32 cellular contexts compared by ENCODE assay signal in the genomic region with DNA sequence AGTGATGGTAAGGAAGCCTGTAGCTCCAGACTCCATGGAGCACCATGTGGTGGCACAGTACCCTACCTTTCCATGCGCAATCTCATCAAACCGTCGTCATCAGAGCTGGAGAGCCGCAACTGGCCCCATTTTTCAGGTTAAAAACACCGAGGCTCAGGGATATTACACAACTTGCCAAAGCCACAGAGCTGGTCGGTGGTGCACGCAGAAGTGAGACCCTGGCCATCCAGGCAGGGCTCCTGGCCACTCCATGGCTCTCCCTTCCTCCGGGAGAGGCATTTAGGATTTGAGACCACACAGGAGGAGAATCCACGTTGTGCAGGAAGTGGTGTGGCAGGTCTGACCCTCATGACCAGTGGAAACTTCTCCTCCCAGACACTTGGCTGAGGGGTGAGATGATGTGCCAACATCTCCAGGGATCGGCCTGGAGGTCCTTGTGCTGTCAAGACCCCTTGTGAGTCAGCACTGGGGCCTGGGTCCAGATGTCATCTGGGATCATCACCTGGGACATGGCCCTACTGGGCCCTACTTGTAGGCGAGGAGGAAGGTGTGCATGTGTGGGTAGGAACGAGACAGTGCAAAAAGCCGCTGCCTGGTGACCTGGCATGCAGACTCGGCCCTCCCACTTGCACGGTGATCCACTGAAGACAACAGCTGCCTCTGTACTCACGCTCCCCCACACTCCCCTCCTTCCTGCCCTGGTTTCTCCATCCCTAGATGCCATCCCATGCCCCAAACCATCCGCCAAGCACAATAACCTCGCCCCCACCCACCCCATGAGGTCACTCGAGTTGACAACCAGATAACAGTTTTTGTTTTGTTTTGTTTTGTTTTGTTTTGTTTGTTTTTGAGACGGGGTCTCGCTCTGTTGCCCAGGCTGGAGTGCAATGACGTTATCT. TPM values are rescaled to one million over a fixed set of nuclear protein-coding genes. Genes with fewer than 3 reads are reported as not detected.
"Had no signal": no experiment of that assay in that cellular context is flagged by ENCODE, and none has a peak within 500 bp of the region (broad histone marks: within the 10 kb centered on the region; RNA-seq: fewer than 3 reads in every experiment).

No MANE protein-coding gene starts in this region.

- H3K4me3 Mint-ChIP-seq: activated B cell treated with CpG ODN at 0.5 μM for 24 hours; activated T-cell treated with anti-CD3 and anti-CD28 coated beads, Interleukin-2, amount 50 U/mL, for 72 hours; effector memory CD8-positive, alpha-beta T cell; immature natural killer cell; nephron; stimulated activated naive B cell treated with anti-CD40 and anti-IgM and Interleukin-4, amounts not matched to agents 10 μg/mL and 1 μg/mL and 100 μg/mL, for 72 hours; T-cell had no signal

- H3K27me3 ChIP-seq: ascending aorta, brain microvascular endothelial cell, hepatocyte had no signal

- H3K9ac ChIP-seq: parathyroid adenoma had no signal

- H3K36me3 Mint-ChIP-seq: activated naive CD4-positive, alpha-beta T cell treated with anti-CD3 and anti-CD28 coated beads, Interleukin-2, amount 50 U/mL, for 72 hours; immature natural killer cell; stimulated activated naive B cell treated with anti-CD40 and anti-IgM and Interleukin-4, amounts not matched to agents 10 μg/mL and 1 μg/mL and 100 μg/mL, for 72 hours; T-cell had no signal

- H2AFZ ChIP-seq: hepatocyte, parathyroid adenoma had no signal

- H3K79me2 ChIP-seq: hepatocyte, parathyroid adenoma had no signal

- H3K27ac Mint-ChIP-seq: activated B cell treated with CpG ODN at 0.5 μM for 24 hours; activated naive CD4-positive, alpha-beta T cell treated with anti-CD3 and anti-CD28 coated beads, Interleukin-2, amount 50 U/mL, for 72 hours; activated T-cell treated with anti-CD3 and anti-CD28 coated beads, Interleukin-2, amount 50 U/mL, for 72 hours; effector memory CD8-positive, alpha-beta T cell; immature natural killer cell; nephron; T-cell had no signal

- H3K4me3 ChIP-seq: ascending aorta, dorsolateral prefrontal cortex, esophagus muscularis mucosa, hepatocyte, right lobe of liver, smooth muscle cell, upper lobe of right lung had no signal

- H3K27ac ChIP-seq: ascending aorta, brain microvascular endothelial cell, dorsolateral prefrontal cortex, esophagus muscularis mucosa, hepatocyte, parathyroid adenoma, right lobe of liver, upper lobe of right lung had no signal

- H3K9me3 ChIP-seq: ascending aorta, esophagus muscularis mucosa, right lobe of liver, upper lobe of right lung had no signal

- H3K4me1 ChIP-seq: ascending aorta, right lobe of liver had no signal

- ATAC-seq: activated naive CD4-positive, alpha-beta T cell treated with anti-CD3 and anti-CD28 coated beads, Interleukin-2, amount 50 U/mL, for 72 hours; effector memory CD8-positive, alpha-beta T cell; left ventricle myocardium superior; right lobe of liver; stimulated activated naive B cell treated with anti-CD40 and anti-IgM and Interleukin-4, amounts not matched to agents 10 μg/mL and 1 μg/mL and 100 μg/mL, for 72 hours; T-cell; upper lobe of right lung had no signal

- H3K4me2 ChIP-seq: hepatocyte, smooth muscle cell had no signal

- H3K36me3 ChIP-seq: ascending aorta, brain microvascular endothelial cell, esophagus muscularis mucosa, right lobe of liver, upper lobe of right lung had no signal

- DNase-seq: activated CD4-positive, alpha-beta T cell treated with anti-CD3 and anti-CD28 coated beads for 4 hours; activated CD4-positive, alpha-beta T cell treated with anti-CD3 and anti-CD28 coated beads, Interleukin-2, amount 50 U/mL, for 48 hours; activated CD8-positive, alpha-beta memory T cell treated with anti-CD3 and anti-CD28 coated beads, Interleukin-2, amount 50 U/mL, for 48 hours; activated gamma-delta T cell; activated T-cell treated with anti-CD3 and anti-CD28 coated beads, Interleukin-2, amount 50 U/mL, for 72 hours; brain microvascular endothelial cell; central memory CD4-positive, alpha-beta T cell; effector memory CD8-positive, alpha-beta T cell; glutamatergic neuron; immature natural killer cell; kidney glomerular epithelial cell; left ventricle myocardium superior; mammary epithelial cell; midbrain; stimulated activated CD4-positive, alpha-beta T cell treated with anti-CD3 and anti-CD28 coated beads, Interleukin-15, amount 100 ng/mL, for 24 hours; stimulated activated CD4-positive, alpha-beta T cell treated with anti-CD3 and anti-CD28 coated beads, Interleukin-2, amount 100 ng/mL, for 48 hours; stimulated activated CD8-positive, alpha-beta memory T cell treated with anti-CD3 and anti-CD28 coated beads, Interleukin-4, amount 100 ng/mL, for 48 hours; stimulated activated naive B cell treated with anti-CD40 and anti-IgM and Interleukin-4, amounts not matched to agents 10 μg/mL and 1 μg/mL and 100 μg/mL, for 72 hours; T-cell; upper lobe of right lung had no signal

- H3K9me3 Mint-ChIP-seq: activated B cell treated with CpG ODN at 0.5 μM for 24 hours; activated naive CD4-positive, alpha-beta T cell treated with anti-CD3 and anti-CD28 coated beads, Interleukin-2, amount 50 U/mL, for 72 hours; activated T-cell treated with anti-CD3 and anti-CD28 coated beads, Interleukin-2, amount 50 U/mL, for 72 hours; effector memory CD8-positive, alpha-beta T cell; immature natural killer cell; nephron; stimulated activated naive B cell treated with anti-CD40 and anti-IgM and Interleukin-4, amounts not matched to agents 10 μg/mL and 1 μg/mL and 100 μg/mL, for 72 hours; T-cell had no signal

RNA-seq across cellular contexts. Expression of gene TFF3, which starts 10.4 kb away (rescaled TPM):
- total RNA-seq: activated B cell treated with CpG ODN at 0.5 μM for 24 hours; activated CD8-positive, alpha-beta memory T cell treated with anti-CD3 and anti-CD28 coated beads for 36 hours; activated naive CD4-positive, alpha-beta T cell treated with anti-CD3 and anti-CD28 coated beads, Interleukin-2, amount 50 U/mL, for 72 hours; activated T-cell treated with anti-CD3 and anti-CD28 coated beads, Interleukin-2, amount 50 U/mL, for 72 hours; ascending aorta; frontal cortex; mammary epithelial cell; smooth muscle cell had no signal

RNA-seq across cellular contexts. Expression of gene TFF2, which starts 46.0 kb away (rescaled TPM):
- total RNA-seq: activated B cell treated with CpG ODN at 0.5 μM for 24 hours; activated CD8-positive, alpha-beta memory T cell treated with anti-CD3 and anti-CD28 coated beads for 36 hours; activated naive CD4-positive, alpha-beta T cell treated with anti-CD3 and anti-CD28 coated beads, Interleukin-2, amount 50 U/mL, for 72 hours; activated T-cell treated with anti-CD3 and anti-CD28 coated beads, Interleukin-2, amount 50 U/mL, for 72 hours; ascending aorta; dorsolateral prefrontal cortex; esophagus muscularis mucosa; frontal cortex; left ventricle myocardium superior; mammary epithelial cell; smooth muscle cell; upper lobe of right lung had no signal
